Comparison of ENCODE assay signal across 28 cellular contexts in the genomic region with DNA sequence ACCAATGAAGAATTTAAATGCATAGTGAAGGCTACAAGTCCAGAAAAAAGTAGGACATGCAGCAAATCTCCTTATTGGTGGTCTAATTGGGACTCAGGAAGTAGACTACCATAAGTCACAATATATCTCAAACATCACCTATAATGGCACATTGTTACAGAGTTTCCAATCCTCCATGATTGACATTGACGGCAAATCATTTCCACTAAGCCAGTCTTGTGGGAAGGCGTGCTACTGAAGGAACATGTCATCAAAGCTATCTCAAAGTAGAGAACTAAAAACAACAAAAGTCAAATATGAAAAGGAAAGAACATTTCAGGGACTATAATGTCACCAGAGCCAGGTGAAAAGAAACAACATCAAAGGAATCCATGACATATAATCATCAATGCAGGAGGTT.
"Had no signal": no experiment of that assay in that cellular context is flagged by ENCODE, and none has a peak within 500 bp of the region (broad histone marks: within the 10 kb centered on the region; RNA-seq: fewer than 3 reads in every experiment).

No MANE protein-coding gene starts in this region.

- H3K36me3 Mint-ChIP-seq: stimulated activated effector memory CD8-positive, alpha-beta T cell treated with anti-CD3 and anti-CD28 coated beads, Interleukin-12 subunit alpha, Interleukin-12 subunit beta, amount 100 ng/mL, for 72 hours; stimulated activated memory B cell treated with anti-CD40 and anti-IgM and Interleukin-4, amounts not matched to agents 10 μg/mL and 1 μg/mL and 100 μg/mL, for 72 hours; stimulated activated naive B cell treated with anti-CD40 and anti-IgM and Interleukin-4, amounts not matched to agents 10 μg/mL and 1 μg/mL and 100 μg/mL, for 72 hours; type B pancreatic cell had no signal

- H3K4me1 ChIP-seq: stomach, suprapubic skin, testis, thyroid gland, tibial artery, tibial nerve, transverse colon, upper lobe of left lung, upper lobe of right lung, uterus, vagina had no signal

- H3K27ac ChIP-seq: stomach, suprapubic skin, testis, thoracic aorta, thyroid gland, tibial artery, tibial nerve, transverse colon, upper lobe of left lung, upper lobe of right lung, uterus, vagina had no signal

- H3K4me1 Mint-ChIP-seq: stimulated activated effector memory CD8-positive, alpha-beta T cell treated with anti-CD3 and anti-CD28 coated beads, Interleukin-12 subunit alpha, Interleukin-12 subunit beta, amount 100 ng/mL, for 72 hours; stimulated activated memory B cell treated with anti-CD40 and anti-IgM and Interleukin-4, amounts not matched to agents 10 μg/mL and 1 μg/mL and 100 μg/mL, for 72 hours; stimulated activated naive B cell treated with anti-CD40 and anti-IgM and Interleukin-4, amounts not matched to agents 10 μg/mL and 1 μg/mL and 100 μg/mL, for 72 hours; stimulated activated naive CD8-positive, alpha-beta T cell treated with anti-CD3 and anti-CD28 coated beads, Interleukin-15, amount 100 ng/mL, for 72 hours had no signal

- ATAC-seq: stimulated activated effector memory CD8-positive, alpha-beta T cell treated with anti-CD3 and anti-CD28 coated beads, Interleukin-12 subunit alpha, Interleukin-12 subunit beta, amount 100 ng/mL, for 72 hours; stimulated activated memory B cell treated with anti-CD40 and anti-IgM and Interleukin-4, amounts not matched to agents 10 μg/mL and 1 μg/mL and 100 μg/mL, for 72 hours; stimulated activated naive B cell treated with anti-CD40 and anti-IgM and Interleukin-4, amounts not matched to agents 10 μg/mL and 1 μg/mL and 100 μg/mL, for 72 hours; stimulated activated naive CD8-positive, alpha-beta T cell treated with anti-CD3 and anti-CD28 coated beads, Interleukin-15, amount 100 ng/mL, for 72 hours; stimulated activated naive CD8-positive, alpha-beta T cell treated with anti-CD3 and anti-CD28 coated beads, Interleukin-15, Interleukin-2, amounts not matched to agents 100 U/mL and 50 U/mL, for 24 hours; upper lobe of right lung had no signal

- H3K27me3 ChIP-seq: suprapubic skin, testis, thyroid gland, tibial artery, tibial nerve, transverse colon, upper lobe of left lung, upper lobe of right lung, uterus, vagina had no signal

- H3K27ac Mint-ChIP-seq: stimulated activated effector memory CD8-positive, alpha-beta T cell treated with anti-CD3 and anti-CD28 coated beads, Interleukin-12 subunit alpha, Interleukin-12 subunit beta, amount 100 ng/mL, for 72 hours; stimulated activated memory B cell treated with anti-CD40 and anti-IgM and Interleukin-4, amounts not matched to agents 10 μg/mL and 1 μg/mL and 100 μg/mL, for 72 hours; stimulated activated naive B cell treated with anti-CD40 and anti-IgM and Interleukin-4, amounts not matched to agents 10 μg/mL and 1 μg/mL and 100 μg/mL, for 72 hours; stimulated activated naive CD8-positive, alpha-beta T cell treated with anti-CD3 and anti-CD28 coated beads, Interleukin-15, amount 100 ng/mL, for 72 hours; stimulated activated naive CD8-positive, alpha-beta T cell treated with anti-CD3 and anti-CD28 coated beads, Interleukin-15, Interleukin-2, amounts not matched to agents 100 ng/mL and 50 ng/mL, for 24 hours; type B pancreatic cell had no signal

- H3K9me3 Mint-ChIP-seq: stimulated activated naive CD8-positive, alpha-beta T cell treated with anti-CD3 and anti-CD28 coated beads, Interleukin-15, Interleukin-2, amounts not matched to agents 100 ng/mL and 50 ng/mL, for 24 hours; type B pancreatic cell had no signal

- H3K9me3 ChIP-seq: stomach, suprapubic skin, testis, thoracic aorta, thyroid gland, tibial artery, tibial nerve, transverse colon, upper lobe of left lung, upper lobe of right lung, uterus, vagina had no signal

- H3K36me3 ChIP-seq: stomach, suprapubic skin, thoracic aorta, thyroid gland, tibial artery, tibial nerve, transverse colon, upper lobe of left lung, upper lobe of right lung, uterus, vagina had no signal

- DNase-seq: stimulated activated CD4-positive, alpha-beta T cell treated with anti-CD3 and anti-CD28 coated beads, Interleukin-2, amount 100 ng/mL, for 48 hours; stimulated activated CD4-positive, alpha-beta T cell treated with anti-CD3 and anti-CD28 coated beads, Interleukin-4, amount 100 ng/mL, for 1 hour; stimulated activated CD4-positive, alpha-beta T cell treated with anti-CD3 and anti-CD28 coated beads, Interleukin-4, amount 100 ng/mL, for 24 hours; stimulated activated CD4-positive, alpha-beta T cell treated with anti-CD3 and anti-CD28 coated beads, Interleukin-4, amount 100 ng/mL, for 4 hours; stimulated activated CD8-positive, alpha-beta memory T cell treated with anti-CD3 and anti-CD28 coated beads, Interleukin-4, amount 100 ng/mL, for 48 hours; stimulated activated naive B cell treated with anti-CD40 and anti-IgM and Interleukin-4, amounts not matched to agents 10 μg/mL and 1 μg/mL and 100 μg/mL, for 72 hours; stimulated activated naive CD4-positive, alpha-beta T cell; stimulated activated naive CD4-positive, alpha-beta T cell treated with Interleukin-2 at 50 U/mL for 16 hours; stimulated activated naive CD8-positive, alpha-beta T cell treated with anti-CD3 and anti-CD28 coated beads, Interleukin-15, amount 100 ng/mL, for 72 hours; stimulated activated naive CD8-positive, alpha-beta T cell treated with anti-CD3 and anti-CD28 coated beads, Interleukin-15, Interleukin-2, amounts not matched to agents 100 U/mL and 50 U/mL, for 24 hours; stomach; substantia nigra; testis; thyroid gland; tibial artery; transverse colon; trophoblast cell; upper lobe of left lung; upper lobe of right lung; uterus had no signal

- H3K4me3 ChIP-seq: stomach, suprapubic skin, testis, thoracic aorta, thyroid gland, tibial artery, tibial nerve, transverse colon, upper lobe of left lung, upper lobe of right lung, uterus, vagina had no signal

- H3K27me3 Mint-ChIP-seq: stimulated activated naive CD8-positive, alpha-beta T cell treated with anti-CD3 and anti-CD28 coated beads, Interleukin-15, amount 100 ng/mL, for 72 hours had no signal

- H3K4me3 Mint-ChIP-seq: stimulated activated effector memory CD8-positive, alpha-beta T cell treated with anti-CD3 and anti-CD28 coated beads, Interleukin-12 subunit alpha, Interleukin-12 subunit beta, amount 100 ng/mL, for 72 hours; stimulated activated memory B cell treated with anti-CD40 and anti-IgM and Interleukin-4, amounts not matched to agents 10 μg/mL and 1 μg/mL and 100 μg/mL, for 72 hours; stimulated activated naive B cell treated with anti-CD40 and anti-IgM and Interleukin-4, amounts not matched to agents 10 μg/mL and 1 μg/mL and 100 μg/mL, for 72 hours; stimulated activated naive CD8-positive, alpha-beta T cell treated with anti-CD3 and anti-CD28 coated beads, Interleukin-15, amount 100 ng/mL, for 72 hours; stimulated activated naive CD8-positive, alpha-beta T cell treated with anti-CD3 and anti-CD28 coated beads, Interleukin-15, Interleukin-2, amounts not matched to agents 100 ng/mL and 50 ng/mL, for 24 hours; type B pancreatic cell had no signal
